ENCODE assay signal across 10 cellular contexts in genomic region chr13:73228546-73228945, GRCh38.
DNase-seq lines count a peak whose midpoint lies in the region; TF ChIP-seq lines count a peak whose summit lies in the region.
"Had no signal": no experiment of that assay in that cellular context is flagged by ENCODE, and none has a peak within 500 bp of the region (broad histone marks: within the 10 kb centered on the region; RNA-seq: fewer than 3 reads in every experiment).

No MANE protein-coding gene starts in this region.

- no peaks in the 10 kb centered on the region for H3F3A ChIP-seq in SK-N-SH (replicated peaks; ENCODE audit: insufficient read depth)

- DNase-seq in MCF 10A (ENCODE audit: unreplicated experiment) (peak; percentile 32), breast epithelium (ENCODE audit: low spot score in 2 of 2) (no peak), SK-N-SH (no peak), epithelial cell of proximal tubule (ENCODE audit: low read depth) (no peak), transverse colon (no peak), COLO668 (lab: John Stamatoyannopoulos, UW; ENCODE audit: unreplicated experiment) (no peak), SHP77 (lab: John Stamatoyannopoulos, UW) (no peak), pons (ENCODE audit: low spot score) (no peak)
- DNase-seq: NCI-H345 had no signal

- H3K9me3 ChIP-seq in breast epithelium (no peaks in the 10 kb centered on the region), SK-N-SH (no peaks in the 10 kb centered on the region), transverse colon (no peaks in the 10 kb centered on the region)

- no peak overlapping the region for H3K9ac ChIP-seq in SK-N-SH

- no peaks in the 10 kb centered on the region for H3K27me3 Mint-ChIP-seq in MCF 10A (ENCODE audit: insufficient read depth, unreplicated experiment)
- H3K27me3 Mint-ChIP-seq: brain had no signal

- no peak overlapping the region for H3K27ac Mint-ChIP-seq in MCF 10A (ENCODE audit: low read depth, unreplicated experiment)
- H3K27ac Mint-ChIP-seq: brain had no signal

- H3K4me1 ChIP-seq in breast epithelium (no peaks in the 10 kb centered on the region), SK-N-SH (ENCODE audit: control insufficient read depth in 1 of 2, insufficient read depth in 2 of 2, low read depth in 1 of 2, low read length in 1 of 2) (no peaks in the 10 kb centered on the region), transverse colon (peaks cover 0 to 11% (median 0%) of the 10 kb centered on the region in 4 donors)

- BruUV-seq in MCF 10A (replicated peaks; lab: Mats Ljungman, UMichigan): no TSS peak

- TF ChIP-seq POLR2A in breast epithelium (IDR thresholded peaks at IDR 0.05) (no peak), transverse colon (IDR thresholded peaks at IDR 0.05) (no peak)

- TF ChIP-seq EP300 in SK-N-SH (IDR thresholded peaks at IDR 0.05; ENCODE audit: borderline replicate concordance in 1 of 2, low read depth in 1 of 2, low read length in 1 of 2): no peak
- no peak for TF ChIP-seq EP300 in transverse colon (IDR thresholded peaks at IDR 0.05; ENCODE audit: low read depth)

- H4K20me1 ChIP-seq in SK-N-SH (ENCODE audit: insufficient read depth): no peaks in the 10 kb centered on the region

- in situ Hi-C loops in transverse colon (cut with MboI; ENCODE audit: low pct_ligation_motif_present in 1 of 4, low pct_unique_long_range_greater_than_20kb in 1 of 4, low sequenced_read_pairs in 3 of 4): no loop called here

- H3K27me3 ChIP-seq in breast epithelium (no peaks in the 10 kb centered on the region), SK-N-SH (ENCODE audit: insufficient read depth) (no peaks in the 10 kb centered on the region), transverse colon (no peaks in the 10 kb centered on the region)

- H3K4me3 ChIP-seq in breast epithelium (no peak overlapping the region), SK-N-SH (ENCODE audit: low read depth in 2 of 2, low read length in 1 of 2) (no peak overlapping the region; a peak in 1 of 4 replicates), epithelial cell of proximal tubule (ENCODE audit: low read depth, low read length) (no peak overlapping the region), transverse colon (no peak overlapping the region)

- TF ChIP-seq RAD21 in SK-N-SH (IDR thresholded peaks at IDR 0.05; ENCODE audit: low read length): no peak

- no peaks in the 10 kb centered on the region for H3K9me2 ChIP-seq in SK-N-SH

- H3K4me3 Mint-ChIP-seq in MCF 10A (ENCODE audit: unreplicated experiment): no peak overlapping the region
- H3K4me3 Mint-ChIP-seq: brain had no signal

- H3K36me3 Mint-ChIP-seq in MCF 10A (ENCODE audit: insufficient read depth, unreplicated experiment): no peaks in the 10 kb centered on the region
- H3K36me3 Mint-ChIP-seq: brain had no signal

- TF ChIP-seq CTCF in MCF 10A (IDR thresholded peaks at IDR 0.05; ENCODE audit: unreplicated experiment) (peak; percentile 12), breast epithelium (IDR thresholded peaks at IDR 0.05) (no peak), SK-N-SH (IDR thresholded peaks at IDR 0.05) (peak; percentile 22; the same call in 1 of the 2 replicates), epithelial cell of proximal tubule (conservative IDR thresholded peaks at IDR 0.05; ENCODE audit: low read depth, low read length) (peak; percentile 50), transverse colon (IDR thresholded peaks at IDR 0.05) (peak in 4 of 5 experiments; percentile 9 to 37 (median 28))

- H3K9me3 Mint-ChIP-seq in MCF 10A (ENCODE audit: unreplicated experiment): no peaks in the 10 kb centered on the region
- H3K9me3 Mint-ChIP-seq: brain had no signal

- peaks cover 19% of the 10 kb centered on the region for H3K4me1 Mint-ChIP-seq in MCF 10A (ENCODE audit: insufficient read depth, unreplicated experiment)
- H3K4me1 Mint-ChIP-seq: brain had no signal

- POLR2A ChIA-PET in MCF 10A (lab: Yijun Ruan, JAX) (interaction anchor here (0.5 to 1.8 kb wide), 5 partner anchors 15 to 285 kb away, joined by 3 to 6 read pairs (median 4); no protein-coding TSS in a partner anchor), SK-N-SH (lab: Yijun Ruan, JAX) (no interaction called here)

- no peak overlapping the region for H3K4me2 ChIP-seq in SK-N-SH

- no peak overlapping the region for H2AFZ ChIP-seq in SK-N-SH (ENCODE audit: low read depth)

- CTCF ChIA-PET in MCF 10A (lab: Yijun Ruan, JAX): interaction anchor here (0.6 to 0.9 kb wide), 4 partner anchors 46 to 395 kb away, joined by 3 read pairs; no protein-coding TSS in a partner anchor
- CTCF ChIA-PET in SK-N-SH (lab: Yijun Ruan, JAX): no interaction called here

- H3K27ac ChIP-seq in breast epithelium (no peak overlapping the region), SK-N-SH (ENCODE audit: low read depth in 2 of 2, low read length in 1 of 2) (no peak overlapping the region), transverse colon (no peak overlapping the region)

- H3K79me2 ChIP-seq in SK-N-SH (ENCODE audit: insufficient read depth): no peaks in the 10 kb centered on the region

- intact Hi-C loops in MCF 10A (cut with micrococcal nuclease): loop anchor here (5.0 to 10.0 kb wide), 3 partner anchors 189 to 474 kb away; no protein-coding TSS in a partner anchor
- intact Hi-C loops in breast epithelium (cut with DNase I; ENCODE audit: low total_unique reads): no loop called here
- intact Hi-C loops in transverse colon (cut with DNase I; ENCODE audit: low total_unique reads): no loop called here

- H3K36me3 ChIP-seq in breast epithelium: no peaks in the 10 kb centered on the region
- no peaks in the 10 kb centered on the region for H3K36me3 ChIP-seq in SK-N-SH (replicated peaks in 1 of 2; ENCODE audit: control insufficient read depth in 1 of 2, insufficient read depth in 2 of 2, low read length in 1 of 2)
- no peaks in the 10 kb centered on the region for H3K36me3 ChIP-seq in transverse colon

TF ChIP-seq in SK-N-SH, 30 proteins besides CTCF, POLR2A, EP300 and RAD21:
- TF ChIP-seq CHD2 (IDR thresholded peaks at IDR 0.05; ENCODE audit: low read length, partially characterized antibody) (no peak), FOXM1 (IDR thresholded peaks at IDR 0.05; ENCODE audit: low read depth) (no peak), SIN3A (IDR thresholded peaks at IDR 0.05; ENCODE audit: borderline replicate concordance, low read depth, low read length) (no peak), TEAD4 (IDR thresholded peaks at IDR 0.05; ENCODE audit: borderline replicate concordance, insufficient read depth) (no peak), TCF12 (IDR thresholded peaks at IDR 0.05) (no peak), SMC3 (IDR thresholded peaks at IDR 0.05; ENCODE audit: low read depth, low read length) (no peak), POLR2AphosphoS5 (IDR thresholded peaks at IDR 0.05; ENCODE audit: low read depth, low read length) (no peak), USF2 (IDR thresholded peaks at IDR 0.05; ENCODE audit: borderline replicate concordance, low read depth, low read length) (no peak), YY1 (IDR thresholded peaks at IDR 0.05; ENCODE audit: low read depth) (no peak)

Comparison
In these comparisons a context has a peak if more than half of its experiments do, and no peak if none do; other contexts are left out.
1. CTCF ChIP-seq: peak in MCF 10A (single experiment), SK-N-SH (single experiment), epithelial cell of proximal tubule (single experiment) and transverse colon (4 of 5); none in breast epithelium (0 of 3).